Comparison of ENCODE assay signal across 8 cellular contexts in genomic region chr17:4584125-4584834, GRCh38. TPM values are rescaled to one million over a fixed set of nuclear protein-coding genes. Genes with fewer than 3 reads are reported as not detected.
A peak's percentile ranks its signal among the peaks of the same experiment; 100 is the strongest.
DNase-seq lines count a peak whose midpoint lies in the region; ATAC-seq, FAIRE-seq and TF ChIP-seq lines count a peak whose summit lies in the region.

Gene SMTNL2 (plus strand): TSS chr17:4584529. CDS start chr17:4584606, 77 bp downstream.

- no peak within 1 kb of the TSS for H3K27ac ChIP-seq in BLaER1
- H3K27ac ChIP-seq in H1 (ENCODE audit: low read depth, low read length): no peak within 1 kb of the TSS
- H3K27ac ChIP-seq in neural cell (ENCODE audit: low read length): no peak within 1 kb of the TSS

- H3F3A ChIP-seq in neural cell (ENCODE audit: insufficient read depth, low read length, poor library complexity, severe bottlenecking): no peaks in the 10 kb centered on the region

- H3K36me3 ChIP-seq in BLaER1 (no peaks in the 10 kb centered on the region), H1 (ENCODE audit: control insufficient read depth in 2 of 4, insufficient read depth in 4 of 4, low read length in 3 of 4) (no peaks in the 10 kb centered on the region), neural cell (ENCODE audit: insufficient read depth, low read length) (no peaks in the 10 kb centered on the region)

- peaks cover 47% of the 10 kb centered on the region for H3K27me3 ChIP-seq in BLaER1
- H3K27me3 ChIP-seq in H1 (replicated peaks in 1 of 4; ENCODE audit: control insufficient read depth in 3 of 4, extremely low read depth in 1 of 4, insufficient read depth in 3 of 4, low read length in 3 of 4): peaks cover 8 to 45% (median 38%) of the 10 kb centered on the region in 4 experiments
- H3K27me3 ChIP-seq in neural cell (ENCODE audit: insufficient read depth, low read depth, low read length): peaks cover 29% of the 10 kb centered on the region

- H3K18ac ChIP-seq in H1 (ENCODE audit: extremely low read depth, low read length): peak within 1 kb of the TSS; percentile 48

- TF ChIP-seq RAD21 in H1 (IDR thresholded peaks at IDR 0.05 in 1 of 2, conservative IDR thresholded peaks at IDR 0.05 in 1 of 2; ENCODE audit: low read depth in 2 of 2, low read length in 2 of 2): no peak
- TF ChIP-seq RAD21 in neural cell (conservative IDR thresholded peaks at IDR 0.05): no peak

- peaks cover 38% of the 10 kb centered on the region for H4K20me1 ChIP-seq in BLaER1
- H4K20me1 ChIP-seq in H1 (replicated peaks in 1 of 2; ENCODE audit: control insufficient read depth in 1 of 2, insufficient read depth in 2 of 2, low read length in 2 of 2): peaks cover 0 to 1% of the 10 kb centered on the region in 2 experiments
- no peaks in the 10 kb centered on the region for H4K20me1 ChIP-seq in neural cell (ENCODE audit: insufficient read depth)

- no peak within 1 kb of the TSS for H3K56ac ChIP-seq in H1 (replicated peaks; ENCODE audit: insufficient read length, low read depth, low read length)

- no peak within 1 kb of the TSS for H4K91ac ChIP-seq in H1 (replicated peaks; ENCODE audit: insufficient read length, low read length)

- H3K9ac ChIP-seq in BLaER1 (peak within 1 kb of the TSS; percentile 42; the same call in 1 of the 2 replicates), H1 (replicated peaks in 1 of 4; ENCODE audit: extremely low read depth in 1 of 4, low read depth in 3 of 4, low read length in 3 of 4) (no peak within 1 kb of the TSS), neural cell (ENCODE audit: low read length) (peak within 1 kb of the TSS; percentile 53)

- CTCF ChIA-PET in H1 (lab: Charles Lee; ENCODE audit: partially characterized antibody): interaction anchor here (0.6 to 8.8 kb wide), 10 partner anchors 11 to 215 kb away, joined by 3 to 114 read pairs (median 4); partner anchors contain the start of gene PELP1

- H3K4ac ChIP-seq in H1 (replicated peaks; ENCODE audit: insufficient read length, low read depth, low read length): no peak within 1 kb of the TSS

- H3K4me3 ChIP-seq in BLaER1: peak within 1 kb of the TSS; percentile 69
- peak within 1 kb of the TSS; percentile 45 to 69 (median 58) for H3K4me3 ChIP-seq in H1 (ENCODE audit: extremely low read depth in 1 of 4, insufficient read depth in 2 of 4, low read depth in 3 of 4, low read length in 4 of 4)
- H3K4me3 ChIP-seq in neural cell (ENCODE audit: low read length): peak within 1 kb of the TSS; percentile 68

- 3% methylated on average over 49 of the region's 88 CpGs; no CpG with 5 or more reads in 1 of the 2 experiments for WGBS in H1 (ENCODE audit: extremely low coverage in 1 of 2, insufficient coverage in 1 of 2, insufficient read length in 1 of 2, insufficient replicate concordance in 2 of 2, low coverage in 1 of 2, low lambda C conversion rate in 2 of 2, missing lambda C conversion rate in 1 of 2), 2 experiments

- ATAC-seq in GM21360 (IDR thresholded peaks at IDR 0.05; ENCODE audit: unreplicated experiment) (no peak), HG03432 (IDR thresholded peaks at IDR 0.05; ENCODE audit: unreplicated experiment) (no peak)

- no peak within 1 kb of the TSS for H2BK15ac ChIP-seq in H1 (ENCODE audit: low read length)

- no peak within 1 kb of the TSS for H2BK5ac ChIP-seq in H1 (ENCODE audit: low read depth, low read length)

- H3K79me2 ChIP-seq in H1 (ENCODE audit: control insufficient read depth in 1 of 2, insufficient read depth in 2 of 2, low read length in 2 of 2): no peaks in the 10 kb centered on the region
- no peaks in the 10 kb centered on the region for H3K79me2 ChIP-seq in neural cell (replicated peaks; ENCODE audit: insufficient read depth, low read length)

- H2BK12ac ChIP-seq in H1 (ENCODE audit: low read depth, low read length): no peak within 1 kb of the TSS

- DNase-seq in LoVo (ENCODE audit: low spot score): peak; percentile 9
- DNase-seq in H1 (ENCODE audit: low read depth in 1 of 2, low spot score in 2 of 2): no peak
- DNase-seq in SW 1271 (lab: John Stamatoyannopoulos, UW): no peak
- DNase-seq in RKO (ENCODE audit: low spot score): no peak

- TF ChIP-seq CTCF in H1 (IDR thresholded peaks at IDR 0.05; ENCODE audit: control extremely low read depth in 1 of 3, insufficient read depth in 1 of 3, low read depth in 1 of 3, low read length in 3 of 3) (no peak), neural cell (IDR thresholded peaks at IDR 0.05; ENCODE audit: poor library complexity, severe bottlenecking) (peak; percentile 45)

- no peak within 1 kb of the TSS for H3K23ac ChIP-seq in H1 (ENCODE audit: insufficient read length)

- H3K14ac ChIP-seq in H1 (ENCODE audit: insufficient read length): no peak within 1 kb of the TSS

- H4K5ac ChIP-seq in H1 (ENCODE audit: insufficient read length, low read depth, low read length): no peak within 1 kb of the TSS

- H3K4me1 ChIP-seq in BLaER1 (peaks cover 49% of the 10 kb centered on the region), H1 (replicated peaks in 1 of 4; ENCODE audit: control insufficient read depth in 3 of 4, insufficient read depth in 4 of 4, low read length in 3 of 4) (peaks cover 0 to 22% (median 13%) of the 10 kb centered on the region in 4 experiments; a peak in 6 of 7 replicates)

- no peak for TF ChIP-seq POLR2A in H1 (IDR thresholded peaks at IDR 0.05; ENCODE audit: control extremely low read depth in 1 of 2, low read depth in 2 of 2, low read length in 2 of 2)

- FAIRE-seq in H1 (lab: Jason Lieb, UNC): no peak

- no peaks in the 10 kb centered on the region for H3K79me1 ChIP-seq in H1 (ENCODE audit: low read depth, low read length)

- no peaks in the 10 kb centered on the region for H3K9me2 ChIP-seq in neural cell (ENCODE audit: insufficient read depth, low read length)

- TF ChIP-seq EP300 in H1 (IDR thresholded peaks at IDR 0.05; ENCODE audit: borderline replicate concordance in 1 of 2, low read depth in 2 of 2, low read length in 2 of 2) (no peak), neural cell (conservative IDR thresholded peaks at IDR 0.05; ENCODE audit: poor library complexity, severe bottlenecking) (no peak)

- peak within 1 kb of the TSS; percentile 2; the same call in 1 of the 2 replicates for H2AFZ ChIP-seq in H1 (ENCODE audit: low read length)
- H2AFZ ChIP-seq in neural cell (ENCODE audit: low read depth, low read length): peak within 1 kb of the TSS; percentile 33

- H3K9me3 ChIP-seq in BLaER1 (no peaks in the 10 kb centered on the region), H1 (ENCODE audit: insufficient read depth in 2 of 2, low read depth in 1 of 2, low read length in 1 of 2) (no peaks in the 10 kb centered on the region), neural cell (ENCODE audit: low read length) (no peaks in the 10 kb centered on the region)

- H3K4me2 ChIP-seq in BLaER1: peak within 1 kb of the TSS; percentile 99
- H3K4me2 ChIP-seq in H1 (ENCODE audit: insufficient read depth in 1 of 2, low read depth in 2 of 2, low read length in 2 of 2): peak within 1 kb of the TSS; percentile 75 to 88
- H3K4me2 ChIP-seq in neural cell (ENCODE audit: low read length): no peak within 1 kb of the TSS

- peak within 1 kb of the TSS; percentile 76 for H4K8ac ChIP-seq in H1 (ENCODE audit: extremely low read depth, insufficient read depth, low read length)

- H2BK120ac ChIP-seq in H1 (replicated peaks; ENCODE audit: low read depth, low read length): no peak within 1 kb of the TSS

- POLR2A ChIA-PET in H1 (lab: Charles Lee; ENCODE audit: partially characterized antibody): interaction anchor here (1.2 to 2.0 kb wide), 6 partner anchors 9 to 52 kb away, joined by 3 to 7 read pairs (median 4); no protein-coding TSS in a partner anchor

- no peak within 1 kb of the TSS for H2BK20ac ChIP-seq in H1 (ENCODE audit: low read length)

- H2AK5ac ChIP-seq in H1 (ENCODE audit: low read depth, low read length): no peak within 1 kb of the TSS

- peaks cover 10% of the 10 kb centered on the region; the same call in 1 of the 2 replicates for H3K23me2 ChIP-seq in H1 (ENCODE audit: low read depth, low read length)

TF ChIP-seq in H1, 55 proteins besides CTCF, POLR2A, EP300 and RAD21 (continues in another document):
- no peak for TF ChIP-seq YY1 (IDR thresholded peaks at IDR 0.05; ENCODE audit: low read depth, low read length)
- no peak; the same call in 1 of the 2 replicates for TF ChIP-seq SUZ12 (IDR thresholded peaks at IDR 0.05; ENCODE audit: low read length)
- no peak for TF ChIP-seq BRCA1 (IDR thresholded peaks at IDR 0.05; ENCODE audit: low read depth, low read length)
- TF ChIP-seq HDAC2 (IDR thresholded peaks at IDR 0.05; ENCODE audit: borderline replicate concordance in 1 of 2, low read depth in 2 of 2, low read length in 2 of 2): no peak
- TF ChIP-seq, protein P1, sequence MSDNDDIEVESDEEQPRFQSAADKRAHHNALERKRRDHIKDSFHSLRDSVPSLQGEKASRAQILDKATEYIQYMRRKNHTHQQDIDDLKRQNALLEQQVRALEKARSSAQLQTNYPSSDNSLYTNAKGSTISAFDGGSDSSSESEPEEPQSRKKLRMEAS (IDR thresholded peaks at IDR 0.05): peak; percentile 9; the same call in 1 of the 2 replicates
- no peak for TF ChIP-seq ZNF274 (IDR thresholded peaks at IDR 0.05; ENCODE audit: borderline replicate concordance, extremely low read depth, low read length)
- no peak for TF ChIP-seq SP1 (IDR thresholded peaks at IDR 0.05; ENCODE audit: low read depth, low read length)

TF ChIP-seq in neural cell, 6 proteins besides CTCF, POLR2A, EP300 and RAD21 (continues in another document):
- TF ChIP-seq MXI1 (conservative IDR thresholded peaks at IDR 0.05; ENCODE audit: poor library complexity, severe bottlenecking) (peak; percentile 69), EZH2 (IDR thresholded peaks at IDR 0.05; ENCODE audit: borderline replicate concordance, insufficient read depth, low read length, poor library complexity, severe bottlenecking) (no peak), TAF1 (IDR thresholded peaks at IDR 0.05; ENCODE audit: low read depth) (no peak), SMC3 (conservative IDR thresholded peaks at IDR 0.05; ENCODE audit: poor library complexity) (peak; percentile 15), POLR2AphosphoS5 (IDR thresholded peaks at IDR 0.05) (peak; percentile 9)

RNA-seq across cellular contexts. Expression of gene SMTNL2, which starts in this region (rescaled TPM):
- 3.7 and 4.5 TPM in 2 replicates for total RNA-seq in H1 (2021; fragmentation: NEBNext Ultra II Directional; extraction: Animal tissue kit (Norgen Biotek cat#: 25700))
- 3.6 and 4.6 TPM in 2 replicates for polyA plus RNA-seq in H1 (2011; rRNA removed)
- 3.4 TPM for polyA plus RNA-seq in H1 (2011; cell fraction: cytosol; rRNA removed)
- polyA plus RNA-seq in H1 (2011; cell fraction: nucleus; rRNA removed): 4.5 TPM
- polyA plus RNA-seq in H1 (2012, experiment 1 of 2): 3.3 to 6.3 TPM (median 4.1 TPM) in 4 replicates
- polyA plus RNA-seq in H1 (2012, experiment 2 of 2): 4.5 TPM
- polyA plus RNA-seq in H1 (2013, experiment 1 of 2): 2.9 TPM
- 2.2 TPM for polyA plus RNA-seq in H1 (2013, experiment 2 of 2)
- 3.0 and 3.1 TPM in 2 replicates for polyA minus RNA-seq in H1 (2011; rRNA and poly(A)+ RNA removed)
- polyA minus RNA-seq in H1 (2011; cell fraction: cytosol; rRNA and poly(A)+ RNA removed): 4.0 TPM
- 2.3 TPM for polyA minus RNA-seq in H1 (2011; cell fraction: nucleus; rRNA and poly(A)+ RNA removed)
- 0.54 and 0.81 TPM in 2 replicates for polyA plus RNA-seq in neural cell
- 0.58 and 0.73 TPM in 2 replicates for polyA minus RNA-seq in neural cell

Comparison
In these comparisons a context has a peak if more than half of its experiments do, and no peak if none do; other contexts are left out.
1. H3K9ac ChIP-seq: peak in BLaER1 (single experiment) and neural cell (single experiment); none in H1 (0 of 4).
2. Peak in every context shown above with its lines, with median percentiles within 50 percentile points of each other: H3K4me3 ChIP-seq.